ENCODE assay signal across 21 cellular contexts in the genomic region with DNA sequence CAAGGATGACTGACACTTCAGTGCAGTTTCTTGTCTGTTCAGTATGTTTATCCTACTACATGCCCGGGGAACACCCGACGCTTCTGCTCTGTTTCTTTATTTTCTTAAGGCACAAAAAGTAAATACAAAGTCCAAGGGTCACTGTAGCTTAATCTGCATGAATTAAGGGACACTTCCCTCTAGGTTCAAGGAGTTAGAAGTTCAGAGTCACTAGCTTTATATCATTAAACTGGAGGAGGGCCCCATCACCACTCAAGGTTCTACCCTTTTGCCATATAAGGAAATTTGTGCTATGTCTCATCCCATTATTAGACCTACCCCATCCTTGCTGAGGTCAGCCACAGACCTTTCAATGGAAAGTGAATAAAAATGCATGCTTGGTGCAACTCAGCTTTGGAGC.
"Had no signal": no experiment of that assay in that cellular context is flagged by ENCODE, and none has a peak within 500 bp of the region (broad histone marks: within the 10 kb centered on the region; RNA-seq: fewer than 3 reads in every experiment).

No MANE protein-coding gene starts in this region.

- ATAC-seq: activated CD8-positive, alpha-beta T cell treated with anti-CD3 and anti-CD28 coated beads, Interleukin-2, amount 10 ng/mL, durations not matched to agents 7 days and 5 days; activated naive CD8-positive, alpha-beta T cell treated with anti-CD3 and anti-CD28 coated beads, Interleukin-2, amount 50 U/mL, for 24 hours; heart left ventricle; left ventricle myocardium superior; psoas muscle; right cardiac atrium; upper lobe of right lung had no signal

- DNase-seq: activated CD4-positive, alpha-beta T cell treated with anti-CD3 and anti-CD28 coated beads for 1 hour; activated CD4-positive, alpha-beta T cell treated with anti-CD3 and anti-CD28 coated beads, Interleukin-2, amount 50 U/mL, for 1 hour; activated CD8-positive, alpha-beta T cell treated with anti-CD3 and anti-CD28 coated beads, Interleukin-2, amount 10 ng/mL, durations not matched to agents 7 days and 5 days; activated gamma-delta T cell; activated naive CD4-positive, alpha-beta T cell treated with anti-CD3 and anti-CD28 coated beads, Interleukin-2, amount 50 U/mL, for 16 hours; activated naive CD8-positive, alpha-beta T cell treated with anti-CD3 and anti-CD28 coated beads, Interleukin-2, amount 50 U/mL, for 24 hours; cerebellar nuclear complex; cortex of kidney; heart left ventricle; kidney; left ventricle myocardium superior; midbrain; nephron progenitor cell; pancreas; psoas muscle; right cardiac atrium; stimulated activated CD4-positive, alpha-beta T cell treated with anti-CD3 and anti-CD28 coated beads, Interleukin-1b, Interleukin-23, amount 100 ng/mL, for 48 hours; substantia nigra; thyroid gland; upper lobe of right lung had no signal

- H3K27ac ChIP-seq: epithelial cell of prostate, heart left ventricle, pancreas, psoas muscle, thyroid gland, upper lobe of right lung had no signal

- H3K4me1 ChIP-seq: pancreas, psoas muscle, thyroid gland had no signal

- H3K9me3 ChIP-seq: heart left ventricle, pancreas, psoas muscle, thyroid gland, upper lobe of right lung had no signal

- FAIRE-seq: kidney had no signal

- H3K36me3 ChIP-seq: heart left ventricle, pancreas, thyroid gland, upper lobe of right lung had no signal

- H3K27me3 ChIP-seq: heart left ventricle, pancreas, thyroid gland, upper lobe of right lung had no signal

- H3K4me3 ChIP-seq: heart left ventricle, pancreas, psoas muscle, thyroid gland, upper lobe of right lung had no signal
